ENCODE assay signal across 9 cellular contexts in genomic region chr17:73342057-73342522, GRCh38. TPM values are rescaled to one million over a fixed set of nuclear protein-coding genes. Genes with fewer than 3 reads are reported as not detected.
A peak's percentile ranks its signal among the peaks of the same experiment; 100 is the strongest.
DNase-seq lines count a peak whose midpoint lies in the region; ATAC-seq and TF ChIP-seq lines count a peak whose summit lies in the region.
"Had no signal": no experiment of that assay in that cellular context is flagged by ENCODE, and none has a peak within 500 bp of the region (broad histone marks: within the 10 kb centered on the region; RNA-seq: fewer than 3 reads in every experiment).

No MANE protein-coding gene starts in this region.

- TF ChIP-seq CTCF in WERI-Rb-1 (IDR thresholded peaks at IDR 0.05; ENCODE audit: low read depth, low read length) (no peak), prostate gland (IDR thresholded peaks at IDR 0.05) (no peak)

- no peaks in the 10 kb centered on the region for H3K27me3 Mint-ChIP-seq in naive thymus-derived CD8-positive, alpha-beta T cell

- H3K4me3 Mint-ChIP-seq in naive thymus-derived CD8-positive, alpha-beta T cell: no peak overlapping the region

- DNase-seq in HAP-1 (ENCODE audit: low spot score in 2 of 2): peak; percentile 28 to 67
- DNase-seq in WERI-Rb-1: peak; percentile 98
- peak; percentile 84 for DNase-seq in cardiac septum (ENCODE audit: low spot score)
- DNase-seq in prostate gland (ENCODE audit: low spot score): peak; percentile 64
- no peak for DNase-seq in NCI-H446 treated with DMSO at 0.1 percent for 48 hours (lab: John Stamatoyannopoulos, UW)
- DNase-seq in naive thymus-derived CD8-positive, alpha-beta T cell: no peak

- H3K4me1 Mint-ChIP-seq in naive thymus-derived CD8-positive, alpha-beta T cell: peaks cover 0 to 3% (median 0%) of the 10 kb centered on the region in 4 donors

- H3K27me3 ChIP-seq in HAP-1 (ENCODE audit: low read depth): no peaks in the 10 kb centered on the region
- no peaks in the 10 kb centered on the region for H3K27me3 ChIP-seq in WERI-Rb-1 (ENCODE audit: insufficient read depth, low read depth, severe bottlenecking)
- no peaks in the 10 kb centered on the region for H3K27me3 ChIP-seq in prostate gland (replicated peaks; ENCODE audit: insufficient read depth)

- 22% methylated on average over 12 of the region's 12 CpGs for WGBS in prostate gland

- H3K9me3 Mint-ChIP-seq in naive thymus-derived CD8-positive, alpha-beta T cell: no peaks in the 10 kb centered on the region

- H3K4me3 ChIP-seq in HAP-1 (no peak overlapping the region), WERI-Rb-1 (ENCODE audit: low read depth, low read length) (peak overlapping the region; percentile 10; the same call in 1 of the 2 replicates), prostate gland (no peak overlapping the region)

- H3K4me1 ChIP-seq in HAP-1: peaks cover 23% of the 10 kb centered on the region
- peaks cover 3% of the 10 kb centered on the region for H3K4me1 ChIP-seq in prostate gland (replicated peaks)

- peak; percentile 10 for TF ChIP-seq POLR2A in prostate gland (IDR thresholded peaks at IDR 0.05)

- peak overlapping the region; percentile 98 for H3K27ac ChIP-seq in WERI-Rb-1
- H3K27ac ChIP-seq in prostate gland: peak overlapping the region; percentile 53 to 67
- H3K27ac ChIP-seq: HL-60 had no signal

- intact Hi-C loops in cardiac septum (cut with DNase I) (no loop called here), prostate gland (cut with DNase I) (no loop called here)

- POLR2A ChIA-PET in naive thymus-derived CD8-positive, alpha-beta T cell (lab: Charles Lee): no interaction called here

- no peak overlapping the region for H3K27ac Mint-ChIP-seq in naive thymus-derived CD8-positive, alpha-beta T cell

- in situ Hi-C loops in HAP-1 (cut with MboI; ENCODE audit: low sequenced_read_pairs): no loop called here

- no peak for ATAC-seq in HG03439 (IDR thresholded peaks at IDR 0.05; ENCODE audit: unreplicated experiment)
- no peak for ATAC-seq in activated CD4-positive, CD25-positive, alpha-beta regulatory T cell treated with anti-CD3 and anti-CD28 coated beads, Interleukin-2, amount 50 U/mL, for 24 hours
- no peak for ATAC-seq in naive thymus-derived CD8-positive, alpha-beta T cell

- H3K9me3 ChIP-seq in HAP-1 (no peaks in the 10 kb centered on the region), WERI-Rb-1 (ENCODE audit: severe bottlenecking) (no peaks in the 10 kb centered on the region), prostate gland (no peaks in the 10 kb centered on the region)

- H3K36me3 ChIP-seq in HAP-1 (replicated peaks): no peaks in the 10 kb centered on the region
- peaks cover 12% of the 10 kb centered on the region for H3K36me3 ChIP-seq in WERI-Rb-1
- no peaks in the 10 kb centered on the region for H3K36me3 ChIP-seq in prostate gland

- H3K36me3 Mint-ChIP-seq in naive thymus-derived CD8-positive, alpha-beta T cell: peaks cover 0 to 3% (median 2%) of the 10 kb centered on the region in 3 donors

RNA-seq across cellular contexts. Expression of gene CDC42EP4, which starts 30.3 kb away (rescaled TPM):
- total RNA-seq in cardiac septum (41.3 TPM), prostate gland (100 to 1,000 TPM; 119 to 186 TPM)
- under 1 TPM; 0.21 to 0.96 TPM for total RNA-seq in naive thymus-derived CD8-positive, alpha-beta T cell
- polyA plus RNA-seq in naive thymus-derived CD8-positive, alpha-beta T cell: under 1 TPM in 1 of 3 donors, not detected in 2; 0.50 TPM

Comparison
In these comparisons a context has a peak if more than half of its experiments do, and no peak if none do; other contexts are left out.
1. DNase-seq: peak in HAP-1 (2 of 2), WERI-Rb-1 (single experiment), cardiac septum (single experiment) and prostate gland (single experiment); none in NCI-H446 treated with DMSO at 0.1 percent for 48 hours (single experiment) and naive thymus-derived CD8-positive, alpha-beta T cell (0 of 10).
2. RNA of gene CDC42EP4, which starts 30.3 kb away (total RNA-seq): 119 to 186 TPM in prostate gland and 41.3 TPM in cardiac septum (single experiment); 0.21 to 0.96 TPM in naive thymus-derived CD8-positive, alpha-beta T cell; every median in the first group is over 10 times any median in the second.